12 cellular contexts compared by ENCODE assay signal in genomic region chrX:140917354-140918115, GRCh38.
DNase-seq lines count a peak whose midpoint lies in the region; ATAC-seq, FAIRE-seq and TF ChIP-seq lines count a peak whose summit lies in the region.
"Had no signal": no experiment of that assay in that cellular context is flagged by ENCODE, and none has a peak within 500 bp of the region (broad histone marks: within the 10 kb centered on the region; RNA-seq: fewer than 3 reads in every experiment).

No MANE protein-coding gene starts in this region.

- H3K27me3 ChIP-seq in astrocyte (ENCODE audit: insufficient read depth, low read length), result no peaks in the 10 kb centered on the region
- H3K27me3 ChIP-seq: brain microvascular endothelial cell, ovary, SJSA1 had no signal

- peak; percentile 84 to 86 for ATAC-seq in activated naive CD4-positive, alpha-beta T cell treated with anti-CD3 and anti-CD28 coated beads, Interleukin-2, amount 50 U/mL, for 72 hours
- ATAC-seq in HG03442 (IDR thresholded peaks at IDR 0.05; ENCODE audit: unreplicated experiment), result peak; percentile 43
- peak; percentile 40 for ATAC-seq in stimulated activated naive CD8-positive, alpha-beta T cell treated with anti-CD3 and anti-CD28 coated beads, Interleukin-15, Interleukin-2, amounts not matched to agents 100 U/mL and 50 U/mL, for 24 hours

- no peak overlapping the region for H3K4me3 Mint-ChIP-seq in astrocyte (ENCODE audit: unreplicated experiment)
- H3K4me3 Mint-ChIP-seq in nephron progenitor cell, result no peak overlapping the region

- H3K36me3 ChIP-seq in astrocyte (ENCODE audit: insufficient read depth, low read length), result no peaks in the 10 kb centered on the region
- H3K36me3 ChIP-seq: brain microvascular endothelial cell, ovary, SJSA1 had no signal

- peak overlapping the region; percentile 74 to 94 for H3K27ac Mint-ChIP-seq in activated naive CD4-positive, alpha-beta T cell treated with anti-CD3 and anti-CD28 coated beads, Interleukin-2, amount 50 U/mL, for 72 hours
- no peak overlapping the region for H3K27ac Mint-ChIP-seq in astrocyte (ENCODE audit: unreplicated experiment)
- H3K27ac Mint-ChIP-seq in nephron progenitor cell, result no peak overlapping the region

- no peak overlapping the region for H3K9ac ChIP-seq in astrocyte (ENCODE audit: low read length)

- no peak overlapping the region for H3K4me2 ChIP-seq in astrocyte (ENCODE audit: low read length)

- DNase-seq in activated naive CD4-positive, alpha-beta T cell treated with anti-CD3 and anti-CD28 coated beads, Interleukin-2, amount 50 U/mL, for 72 hours (ENCODE audit: low spot score in 2 of 2), result no peak
- no peak for DNase-seq in activated naive CD4-positive, alpha-beta T cell (lab: John Stamatoyannopoulos, UW)
- DNase-seq in astrocyte (ENCODE audit: low read depth) (no peak), nephron progenitor cell (no peak), midbrain (lab: John Stamatoyannopoulos, UW) (no peak)
- no peak for DNase-seq in stimulated activated naive CD8-positive, alpha-beta T cell treated with anti-CD3 and anti-CD28 coated beads, Interleukin-15, Interleukin-2, amounts not matched to agents 100 U/mL and 50 U/mL, for 24 hours
- no peak for DNase-seq in stimulated activated CD4-positive, alpha-beta T cell treated with anti-CD3 and anti-CD28 coated beads, Interleukin-12 subunit alpha, Interleukin-12 subunit beta, amount 100 ng/mL, for 4 hours
- DNase-seq: ovary had no signal

- H2AFZ ChIP-seq in astrocyte (ENCODE audit: low read depth, low read length), result no peak overlapping the region

- H3K4me1 Mint-ChIP-seq in astrocyte (ENCODE audit: low read depth, unreplicated experiment) (peaks cover 2% of the 10 kb centered on the region), nephron progenitor cell (peaks cover 9% of the 10 kb centered on the region)

- peak; percentile 91 for FAIRE-seq in astrocyte (lab: Jason Lieb, UNC)
- FAIRE-seq: small intestine had no signal

- H3K27ac ChIP-seq in astrocyte (ENCODE audit: low read depth, low read length), result no peak overlapping the region
- H3K27ac ChIP-seq: brain microvascular endothelial cell, ovary, SJSA1 had no signal

- H3K27me3 Mint-ChIP-seq in astrocyte (ENCODE audit: low read depth, unreplicated experiment) (no peaks in the 10 kb centered on the region), nephron progenitor cell (ENCODE audit: low read depth, poor library complexity) (no peaks in the 10 kb centered on the region)

- no peaks in the 10 kb centered on the region for H3K9me3 Mint-ChIP-seq in activated naive CD4-positive, alpha-beta T cell treated with anti-CD3 and anti-CD28 coated beads, Interleukin-2, amount 50 U/mL, for 72 hours
- H3K9me3 Mint-ChIP-seq in astrocyte (ENCODE audit: unreplicated experiment) (no peaks in the 10 kb centered on the region), nephron progenitor cell (peaks cover 36% of the 10 kb centered on the region)

- H3K4me1 ChIP-seq in astrocyte (ENCODE audit: insufficient read depth, low read length), result no peaks in the 10 kb centered on the region
- H3K4me1 ChIP-seq: SJSA1 had no signal

- no peaks in the 10 kb centered on the region for H3K9me3 ChIP-seq in astrocyte (ENCODE audit: insufficient read depth, low read depth, low read length)
- H3K9me3 ChIP-seq: ovary, SJSA1 had no signal

- no peaks in the 10 kb centered on the region for H3K79me2 ChIP-seq in astrocyte (ENCODE audit: insufficient read depth, low read length)

- H4K20me1 ChIP-seq in astrocyte (ENCODE audit: insufficient read depth, low read length), result no peaks in the 10 kb centered on the region

- no peak overlapping the region for H3K4me3 ChIP-seq in astrocyte (ENCODE audit: insufficient read depth, low read depth, low read length)
- H3K4me3 ChIP-seq: ovary, SJSA1 had no signal

- H3K36me3 Mint-ChIP-seq in activated naive CD4-positive, alpha-beta T cell treated with anti-CD3 and anti-CD28 coated beads, Interleukin-2, amount 50 U/mL, for 72 hours, result no peaks in the 10 kb centered on the region
- H3K36me3 Mint-ChIP-seq in astrocyte (ENCODE audit: low read depth, unreplicated experiment) (no peaks in the 10 kb centered on the region), nephron progenitor cell (ENCODE audit: low read depth) (no peaks in the 10 kb centered on the region)

- no peak for TF ChIP-seq CTCF in astrocyte (IDR thresholded peaks at IDR 0.05; ENCODE audit: insufficient read depth, low read depth, low read length)
- TF ChIP-seq CTCF in nephron progenitor cell (IDR thresholded peaks at IDR 0.05), result no peak

Comparison
In these comparisons a context has a peak if more than half of its experiments do, and no peak if none do; other contexts are left out.
1. H3K27ac Mint-ChIP-seq: peak in activated naive CD4-positive, alpha-beta T cell treated with anti-CD3 and anti-CD28 coated beads, Interleukin-2, amount 50 U/mL, for 72 hours (2 of 2); none in astrocyte (single experiment) and nephron progenitor cell (single experiment).
2. Peak in every context shown above with its lines, with median percentiles within 50 percentile points of each other: ATAC-seq.